In the genomic region with DNA sequence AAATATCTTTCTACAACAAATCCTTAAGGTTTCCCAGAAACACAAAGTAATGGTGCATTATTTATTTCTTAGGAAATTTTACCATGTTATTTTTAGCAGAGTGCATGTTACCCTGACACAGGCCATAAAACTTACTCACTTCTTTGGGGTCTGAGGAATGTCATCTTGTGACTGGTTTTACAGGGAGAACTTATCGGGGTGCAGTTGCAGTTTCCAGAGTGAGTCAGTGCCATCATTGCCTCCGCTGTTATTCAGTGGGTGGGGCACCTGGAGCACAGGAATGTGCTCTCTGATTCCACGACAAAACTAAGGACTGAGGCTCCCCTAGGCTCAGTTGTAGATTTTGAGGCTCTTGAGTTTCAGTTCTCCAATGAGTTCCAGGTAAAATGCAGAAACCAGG, we compare ENCODE assay signal across 16 cellular contexts. TPM values are rescaled to one million over a fixed set of nuclear protein-coding genes. Genes with fewer than 3 reads are reported as not detected.
A peak's percentile ranks its signal among the peaks of the same experiment; 100 is the strongest.
DNase-seq lines count a peak whose midpoint lies in the region; ATAC-seq and TF ChIP-seq lines count a peak whose summit lies in the region.
"Had no signal": no experiment of that assay in that cellular context is flagged by ENCODE, and none has a peak within 500 bp of the region (broad histone marks: within the 10 kb centered on the region; RNA-seq: fewer than 3 reads in every experiment).

No MANE protein-coding gene starts in this region.

- H2AFZ ChIP-seq in osteoblast (ENCODE audit: low read length), result no peak overlapping the region

- TF ChIP-seq EP300 in sigmoid colon (IDR thresholded peaks at IDR 0.05), result no peak

- H3K4me2 ChIP-seq in osteoblast (ENCODE audit: insufficient read depth, low read length), result peak overlapping the region; percentile 27

- H3K4me1 ChIP-seq in osteoblast (ENCODE audit: insufficient read depth, low read length) (peaks cover 40% of the 10 kb centered on the region), sigmoid colon (peaks cover 0 to 11% (median 2%) of the 10 kb centered on the region in 4 donors)

- H3K27ac ChIP-seq in osteoblast (ENCODE audit: low read depth, low read length) (peak overlapping the region; percentile 97), sigmoid colon (no peak overlapping the region)
- H3K27ac ChIP-seq: BLaER1 treated with 17β-estradiol and CSF1 and Interleukin-3, amounts not matched to agents 10 nM and 100 nM had no signal

- no peaks in the 10 kb centered on the region for H3K79me2 ChIP-seq in osteoblast (ENCODE audit: insufficient read depth, low read length)

- no peaks in the 10 kb centered on the region for H3K27me3 ChIP-seq in osteoblast (ENCODE audit: insufficient read depth, low read length)
- no peaks in the 10 kb centered on the region for H3K27me3 ChIP-seq in sigmoid colon
- H3K27me3 ChIP-seq: BLaER1 treated with 17β-estradiol and CSF1 and Interleukin-3, amounts not matched to agents 10 nM and 100 nM had no signal

- H4K20me1 ChIP-seq in osteoblast (ENCODE audit: insufficient read depth, low read length), result no peaks in the 10 kb centered on the region
- H4K20me1 ChIP-seq: BLaER1 treated with 17β-estradiol and CSF1 and Interleukin-3, amounts not matched to agents 10 nM and 100 nM had no signal

- DNase-seq in EH (ENCODE audit: low read depth) (peak; percentile 94), M059J (ENCODE audit: low read depth) (peak; percentile 94), epithelial cell of esophagus (ENCODE audit: low read depth) (peak; percentile 63), osteoblast (ENCODE audit: insufficient read length, low spot score, missing footprints) (peak; percentile 93), sigmoid colon (no peak), NCI-H748 treated with DMSO at 0.1 percent for 48 hours (lab: John Stamatoyannopoulos, UW) (no peak)
- no peak for DNase-seq in NK-92 treated with Interleukin-12 subunit alpha and Interleukin-12 subunit beta, amount 100 ng/mL, for 24 hours (lab: John Stamatoyannopoulos, UW)
- DNase-seq: activated CD4-positive, alpha-beta T cell treated with anti-CD3 and anti-CD28 coated beads for 1 hour; activated T-cell treated with anti-CD3 and anti-CD28 coated beads for 4 hours; NCI-H2029 treated with DMSO at 0.1 percent for 48 hours; NCI-H524 treated with DMSO at 0.1 percent for 48 hours; nephron progenitor cell; stimulated activated CD4-positive, alpha-beta T cell treated with anti-CD3 and anti-CD28 coated beads, Interleukin-1b, Interleukin-23, amount 100 ng/mL, for 48 hours; T-helper 1 cell had no signal

- no peak for ATAC-seq in GM21619 (IDR thresholded peaks at IDR 0.05; ENCODE audit: unreplicated experiment)

- TF ChIP-seq CTCF in epithelial cell of esophagus (IDR thresholded peaks at IDR 0.05; ENCODE audit: insufficient read depth, low read depth, low read length, missing control alignments) (no peak), osteoblast (IDR thresholded peaks at IDR 0.05; ENCODE audit: extremely low read depth, low read depth, low read length) (no peak), sigmoid colon (IDR thresholded peaks at IDR 0.05) (no peak)

- TF ChIP-seq POLR2A in sigmoid colon (IDR thresholded peaks at IDR 0.05), result no peak

- H3K36me3 ChIP-seq in osteoblast (ENCODE audit: insufficient read depth, low read length) (no peaks in the 10 kb centered on the region), sigmoid colon (no peaks in the 10 kb centered on the region)
- H3K36me3 ChIP-seq: BLaER1 treated with 17β-estradiol and CSF1 and Interleukin-3, amounts not matched to agents 10 nM and 100 nM had no signal

- no peaks in the 10 kb centered on the region for H3K9me3 ChIP-seq in osteoblast (ENCODE audit: low read depth, low read length)
- no peaks in the 10 kb centered on the region for H3K9me3 ChIP-seq in sigmoid colon

- intact Hi-C loops in sigmoid colon (cut with DNase I), result no loop called here

- H3K4me3 ChIP-seq in epithelial cell of esophagus (ENCODE audit: low read length) (no peak overlapping the region), osteoblast (ENCODE audit: insufficient read depth, low read length) (no peak overlapping the region), sigmoid colon (no peak overlapping the region)
- H3K4me3 ChIP-seq: BLaER1 treated with 17β-estradiol and CSF1 and Interleukin-3, amounts not matched to agents 10 nM and 100 nM had no signal

- 54 to 72% methylated on average over 3 of the region's 3 CpGs for WGBS in sigmoid colon, 2 donors

RNA-seq across cellular contexts. Expression of gene GREM1, which starts 11.1 kb away (rescaled TPM):
- not detected in 2 replicates for total RNA-seq in M059J (2014; rRNA removed; shearing (Covaris generic))
- total RNA-seq in osteoblast (457 and 499 TPM in 2 replicates), sigmoid colon (10 to 100 TPM; 16.4 to 30.4 (median 26.3) TPM)
- polyA plus RNA-seq in sigmoid colon, result 10 to 100 TPM in 2 of 3 donors, 1 to 10 TPM in 1; 2.5 to 33.2 (median 16.2) TPM

Comparison
In these comparisons a context has a peak if more than half of its experiments do, and no peak if none do; other contexts are left out.
1. DNase-seq: peak in EH (single experiment), M059J (single experiment), epithelial cell of esophagus (single experiment) and osteoblast (single experiment); none in sigmoid colon (single experiment), NCI-H748 treated with DMSO at 0.1 percent for 48 hours (single experiment) and NK-92 treated with Interleukin-12 subunit alpha and Interleukin-12 subunit beta, amount 100 ng/mL, for 24 hours (single experiment).
2. RNA of gene GREM1, which starts 11.1 kb away (total RNA-seq): 457 to 499 TPM in osteoblast and 16.4 to 30.4 TPM in sigmoid colon; not detected in M059J; every median in the first group is over 10 times any median in the second.